Comparison of ENCODE assay signal across 8 cellular contexts in the genomic region with DNA sequence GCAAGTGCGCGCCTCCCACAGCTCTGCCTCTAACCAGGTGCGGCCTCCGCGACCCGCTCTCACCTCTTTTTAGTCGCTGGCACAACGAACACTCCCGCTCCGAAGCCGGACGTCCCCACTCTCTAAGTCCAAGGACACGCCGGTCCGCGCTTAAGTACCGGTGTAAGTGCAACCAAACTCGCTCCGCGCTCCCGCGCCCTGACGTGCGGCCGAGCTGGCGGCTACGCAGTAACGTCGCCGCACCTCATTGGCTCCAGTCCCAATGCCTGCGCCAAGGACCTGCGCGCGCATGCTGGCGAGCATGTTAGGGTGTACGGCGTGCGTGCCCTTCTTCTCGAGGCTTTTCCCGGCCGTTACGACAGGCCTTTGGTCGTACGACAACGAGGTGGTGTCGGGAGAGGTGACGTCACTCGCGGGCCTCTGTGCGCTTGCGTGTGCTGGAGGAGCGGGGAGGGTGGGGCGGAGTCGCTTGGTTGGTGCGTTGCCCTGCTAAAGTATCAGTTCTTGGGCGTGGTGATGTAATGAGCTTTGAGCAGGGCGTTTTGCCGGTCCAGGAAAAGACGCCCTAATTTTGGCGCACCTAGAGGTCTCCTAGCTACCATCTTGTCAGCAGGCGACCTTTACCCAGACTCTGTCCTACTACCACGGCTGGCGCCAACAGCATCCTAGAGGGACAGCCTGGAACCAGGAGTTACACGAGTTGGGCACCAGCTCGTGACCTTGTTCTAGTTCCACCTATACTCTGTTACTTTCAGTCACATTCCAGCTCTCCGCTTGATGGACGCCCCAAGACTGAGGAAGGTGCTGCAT. TPM values are rescaled to one million over a fixed set of nuclear protein-coding genes. Genes with fewer than 3 reads are reported as not detected.
DNase-seq lines count a peak whose midpoint lies in the region; ATAC-seq and TF ChIP-seq lines count a peak whose summit lies in the region.

A gene (minus strand): TSS at position 124 of the 810 bp plus-strand sequence. CDS start 1,141 bp downstream, outside the sequence.

- TF ChIP-seq POLR2A in GM19099 (IDR thresholded peaks at IDR 0.05; ENCODE audit: extremely low read depth, insufficient read length, low read depth) = peak; percentile 99

- peak; percentile 96 for ATAC-seq in HG03432 (IDR thresholded peaks at IDR 0.05; ENCODE audit: unreplicated experiment)

- DNase-seq in AG20443 (ENCODE audit: low spot score) = peak; percentile 99
- DNase-seq in NCI-H510A (lab: John Stamatoyannopoulos, UW) = peak; percentile 99
- DNase-seq in activated CD4-positive, alpha-beta T cell treated with anti-CD3 and anti-CD28 coated beads for 1 hour = peak; percentile 100
- DNase-seq in cerebellum (ENCODE audit: low spot score) = peak; percentile 98
- peak; percentile 100 for DNase-seq in islet precursor cell
- DNase-seq in stimulated activated CD4-positive, alpha-beta T cell treated with anti-CD3 and anti-CD28 coated beads, Interleukin-12 subunit alpha, Interleukin-12 subunit beta, amount 100 ng/mL, for 48 hours (ENCODE audit: low read depth in 2 of 3, low spot score in 1 of 3) = peak; percentile 98 to 99 (median 99)

RNA-seq across cellular contexts. Expression of the gene that starts here (rescaled TPM):
- 78.7 TPM for total RNA-seq in cerebellum

Comparison
In these comparisons a context has a peak if more than half of its experiments do, and no peak if none do; other contexts are left out.
1. Peak in every context shown above with its lines: DNase-seq and ATAC-seq.